In the genomic region with DNA sequence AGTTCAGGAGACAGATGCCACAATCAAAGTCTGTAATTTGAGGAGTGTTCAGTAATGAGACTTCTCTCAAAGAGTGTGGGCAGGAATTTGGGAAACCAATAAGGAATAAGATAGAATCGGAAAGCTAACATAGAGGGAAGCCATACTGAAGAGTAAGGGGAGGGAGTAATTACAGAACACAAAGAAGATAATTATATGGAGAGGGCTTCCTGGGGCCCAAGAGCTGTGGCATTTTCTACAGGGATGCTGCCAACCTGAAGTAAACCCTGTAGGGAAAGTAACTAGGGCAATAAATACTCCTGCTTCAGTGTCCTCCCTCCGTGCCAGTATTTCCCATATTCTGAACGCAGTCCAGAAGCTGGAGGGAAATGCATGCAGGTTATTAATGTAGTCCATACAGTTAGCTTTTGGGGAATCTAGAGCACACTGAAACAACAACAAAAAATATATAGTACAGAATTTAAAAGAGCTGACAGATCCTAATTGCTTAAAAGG, we compare ENCODE assay signal across 1 cellular context.
TF ChIP-seq lines count a peak whose summit lies in the region.

No MANE protein-coding gene starts in this region.

TF ChIP-seq in WTC11, 78 proteins besides CTCF, POLR2A, EP300 and RAD21 (continued from another document):
- TF ChIP-seq ZNF532 (CRISPR knock-in tag; IDR thresholded peaks at IDR 0.05; ENCODE audit: borderline replicate concordance) (no peak), AR (CRISPR knock-in tag; IDR thresholded peaks at IDR 0.05) (no peak), ZNF671 (CRISPR knock-in tag; IDR thresholded peaks at IDR 0.05) (no peak), ARID4B (CRISPR knock-in tag; IDR thresholded peaks at IDR 0.05; ENCODE audit: borderline replicate concordance) (no peak), NR1H2 (CRISPR knock-in tag; IDR thresholded peaks at IDR 0.05) (no peak), CBFB (CRISPR knock-in tag; IDR thresholded peaks at IDR 0.05; ENCODE audit: low read depth) (no peak), ZNF425 (CRISPR knock-in tag; conservative IDR thresholded peaks at IDR 0.05) (no peak), ZNF396 (CRISPR knock-in tag; IDR thresholded peaks at IDR 0.05; ENCODE audit: borderline replicate concordance) (no peak), E2F5 (CRISPR knock-in tag; IDR thresholded peaks at IDR 0.05) (no peak), ZBTB43 (CRISPR knock-in tag; IDR thresholded peaks at IDR 0.05) (no peak), MAX (CRISPR knock-in tag; IDR thresholded peaks at IDR 0.05) (no peak), ZNF281 (CRISPR knock-in tag; IDR thresholded peaks at IDR 0.05) (no peak)
- TF ChIP-seq, protein P1, sequence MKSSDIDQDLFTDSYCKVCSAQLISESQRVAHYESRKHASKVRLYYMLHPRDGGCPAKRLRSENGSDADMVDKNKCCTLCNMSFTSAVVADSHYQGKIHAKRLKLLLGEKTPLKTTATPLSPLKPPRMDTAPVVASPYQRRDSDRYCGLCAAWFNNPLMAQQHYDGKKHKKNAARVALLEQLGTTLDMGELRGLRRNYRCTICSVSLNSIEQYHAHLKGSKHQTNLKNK (CRISPR knock-in tag; IDR thresholded peaks at IDR 0.05) = no peak
